In the genomic region with DNA sequence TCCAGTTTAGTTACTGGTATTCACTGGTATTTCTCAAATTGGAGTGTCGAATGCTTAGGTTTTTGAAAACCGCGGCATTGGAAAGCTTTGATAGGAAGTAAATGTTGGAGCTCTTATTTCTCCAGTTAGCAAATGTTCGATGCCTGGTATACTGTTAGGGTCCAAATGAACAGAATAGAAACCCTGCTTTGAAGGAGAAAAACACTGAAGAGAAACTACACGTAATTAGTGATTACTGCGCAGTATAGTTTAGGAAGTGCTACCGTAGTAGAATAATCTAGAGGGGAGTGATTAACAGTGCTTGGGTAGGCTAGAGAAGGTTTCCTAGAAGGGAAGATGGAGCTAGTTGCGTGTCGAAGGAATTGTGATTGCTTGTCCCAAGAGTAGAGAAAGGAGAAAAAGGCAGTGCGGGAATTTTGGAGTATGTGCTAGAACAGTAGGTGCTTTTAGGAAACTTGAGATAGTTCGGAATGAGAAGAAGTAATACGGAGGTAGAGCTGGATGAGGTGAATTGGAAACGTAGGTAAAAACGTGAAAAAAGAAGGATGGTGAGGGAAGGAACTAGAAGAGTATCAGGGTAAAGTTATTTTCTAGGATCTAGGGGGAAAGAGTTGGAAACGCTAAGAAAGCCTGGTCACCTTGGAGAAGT, we compare ENCODE assay signal across 8 cellular contexts. TPM values are rescaled to one million over a fixed set of nuclear protein-coding genes. Genes with fewer than 3 reads are reported as not detected.
DNase-seq lines count a peak whose midpoint lies in the region; ATAC-seq and TF ChIP-seq lines count a peak whose summit lies in the region.

No MANE protein-coding gene starts in this region.

- H3K36me3 ChIP-seq in HUES48 (ENCODE audit: control insufficient read depth, insufficient read depth, low read length): peaks cover 15% of the 10 kb centered on the region
- H3K36me3 ChIP-seq in body of pancreas (replicated peaks in 1 of 2; ENCODE audit: insufficient read depth in 1 of 2, low read depth in 2 of 2): no peaks in the 10 kb centered on the region

- no peaks in the 10 kb centered on the region for H3K27me3 ChIP-seq in HUES48 (ENCODE audit: control insufficient read depth, insufficient read depth, low read length)
- no peaks in the 10 kb centered on the region for H3K27me3 ChIP-seq in body of pancreas
- no peaks in the 10 kb centered on the region for H3K27me3 ChIP-seq in mononuclear cell (ENCODE audit: insufficient read depth, low read length)

- no peaks in the 10 kb centered on the region for H3K9me3 ChIP-seq in HUES48 (ENCODE audit: control insufficient read depth, insufficient read depth, low read length)
- H3K9me3 ChIP-seq in body of pancreas: no peaks in the 10 kb centered on the region
- H3K9me3 ChIP-seq in mononuclear cell (ENCODE audit: low read depth, low read length): no peaks in the 10 kb centered on the region

- intact Hi-C loops in body of pancreas (cut with DNase I): no loop called here

- TF ChIP-seq POLR2A in body of pancreas (IDR thresholded peaks at IDR 0.05): no peak

- H3K4me1 ChIP-seq in HUES48 (ENCODE audit: control insufficient read depth, insufficient read depth, low read length) (peaks cover 22% of the 10 kb centered on the region; the same call in 1 of the 2 replicates), body of pancreas (peaks cover 54% of the 10 kb centered on the region), mononuclear cell (ENCODE audit: insufficient read depth, low read length) (peaks cover 24% of the 10 kb centered on the region)

- TF ChIP-seq CTCF in 22Rv1 (IDR thresholded peaks at IDR 0.05): no peak
- TF ChIP-seq CTCF in body of pancreas (IDR thresholded peaks at IDR 0.05): no peak

- H3K9ac ChIP-seq in HUES48 (ENCODE audit: low read depth, low read length): peak overlapping the region; percentile 96

- H3K4me3 ChIP-seq in HUES48 (ENCODE audit: low read depth, low read length): peak overlapping the region; percentile 82
- H3K4me3 ChIP-seq in body of pancreas: peak overlapping the region; percentile 65 to 82
- H3K4me3 ChIP-seq in mononuclear cell (ENCODE audit: low read length): peak overlapping the region; percentile 78

- H3K27ac ChIP-seq in 22Rv1 (peak overlapping the region; percentile 96), HUES48 (ENCODE audit: low read depth, low read length) (peak overlapping the region; percentile 99), body of pancreas (peak overlapping the region; percentile 97 to 100 (median 98))

- no peak for ATAC-seq in body of pancreas
- ATAC-seq in GM19351 (IDR thresholded peaks at IDR 0.05; ENCODE audit: unreplicated experiment): no peak

- DNase-seq in body of pancreas (no peak), HuH-7 (ENCODE audit: low spot score) (no peak), Ammon's horn (ENCODE audit: low spot score) (no peak), GF-D8 (lab: John Stamatoyannopoulos, UW) (no peak)

- 13 to 23% methylated on average over 15 of the region's 15 CpGs for WGBS in body of pancreas, 2 donors

RNA-seq across cellular contexts. Expression of a gene that starts 1.2 kb away (rescaled TPM):
- total RNA-seq in body of pancreas (10 to 100 TPM; 30.4 to 72.8 TPM), mononuclear cell (71.9 TPM)

RNA-seq across cellular contexts. Expression of a gene that starts 1.9 kb away (rescaled TPM):
- total RNA-seq in body of pancreas: 10 to 100 TPM; 23.9 to 29.7 TPM
- 107 TPM for total RNA-seq in mononuclear cell
